10 cellular contexts compared by ENCODE assay signal in genomic region chr4:3766791-3767561, GRCh38.
DNase-seq lines count a peak whose midpoint lies in the region; ATAC-seq lines count a peak whose summit lies in the region.
"Had no signal": no experiment of that assay in that cellular context is flagged by ENCODE, and none has a peak within 500 bp of the region (broad histone marks: within the 10 kb centered on the region; RNA-seq: fewer than 3 reads in every experiment).

No MANE protein-coding gene starts in this region.

- H3K4me1 ChIP-seq in iPS-15b (ENCODE audit: control insufficient read depth, insufficient read depth, low read length) = peaks cover 2% of the 10 kb centered on the region

- DNase-seq in NCI-H748 (lab: John Stamatoyannopoulos, UW; ENCODE audit: unreplicated experiment) (peak; percentile 70), NCI-H748 treated with DMSO at 0.1 percent for 48 hours (lab: John Stamatoyannopoulos, UW) (no peak), NCI-H2196 (lab: John Stamatoyannopoulos, UW; ENCODE audit: unreplicated experiment) (no peak), putamen (ENCODE audit: low spot score) (no peak)
- DNase-seq in activated T-cell treated with anti-CD3 and anti-CD28 coated beads, Interleukin-2, amount 50 U/mL, for 48 hours = peak; percentile 32 to 44
- DNase-seq in stimulated activated naive CD8-positive, alpha-beta T cell treated with anti-CD3 and anti-CD28 coated beads, Interleukin-15, Interleukin-2, amounts not matched to agents 100 U/mL and 50 U/mL, for 24 hours = peak; percentile 14
- DNase-seq: C1 segment of cervical spinal cord, NCI-H526 treated with DMSO at 0.1 percent for 48 hours had no signal

- peaks cover 18% of the 10 kb centered on the region for H3K27me3 ChIP-seq in iPS-15b (ENCODE audit: control insufficient read depth, insufficient read depth, low read length)

- no peak for ATAC-seq in stimulated activated naive CD8-positive, alpha-beta T cell treated with anti-CD3 and anti-CD28 coated beads, Interleukin-15, Interleukin-2, amounts not matched to agents 100 U/mL and 50 U/mL, for 24 hours
- no peak for ATAC-seq in GM18502 (IDR thresholded peaks at IDR 0.05; ENCODE audit: poor library complexity, unreplicated experiment)

- H3K9ac ChIP-seq in iPS-15b (ENCODE audit: low read depth, low read length) = no peak overlapping the region

- H3K36me3 ChIP-seq in iPS-15b (ENCODE audit: control insufficient read depth, insufficient read depth, low read length) = no peaks in the 10 kb centered on the region

- H3K4me3 ChIP-seq in iPS-15b (ENCODE audit: low read depth, low read length) = peak overlapping the region; percentile 45

- no peaks in the 10 kb centered on the region for H3K9me3 ChIP-seq in iPS-15b (ENCODE audit: control insufficient read depth, insufficient read depth, low read length)

Comparison
In these comparisons a context has a peak if more than half of its experiments do, and no peak if none do; other contexts are left out.
1. DNase-seq: peak in NCI-H748 (single experiment), activated T-cell treated with anti-CD3 and anti-CD28 coated beads, Interleukin-2, amount 50 U/mL, for 48 hours (2 of 2) and stimulated activated naive CD8-positive, alpha-beta T cell treated with anti-CD3 and anti-CD28 coated beads, Interleukin-15, Interleukin-2, amounts not matched to agents 100 U/mL and 50 U/mL, for 24 hours (single experiment); none in NCI-H748 treated with DMSO at 0.1 percent for 48 hours (single experiment), NCI-H2196 (single experiment) and putamen (single experiment).